In the genomic region with DNA sequence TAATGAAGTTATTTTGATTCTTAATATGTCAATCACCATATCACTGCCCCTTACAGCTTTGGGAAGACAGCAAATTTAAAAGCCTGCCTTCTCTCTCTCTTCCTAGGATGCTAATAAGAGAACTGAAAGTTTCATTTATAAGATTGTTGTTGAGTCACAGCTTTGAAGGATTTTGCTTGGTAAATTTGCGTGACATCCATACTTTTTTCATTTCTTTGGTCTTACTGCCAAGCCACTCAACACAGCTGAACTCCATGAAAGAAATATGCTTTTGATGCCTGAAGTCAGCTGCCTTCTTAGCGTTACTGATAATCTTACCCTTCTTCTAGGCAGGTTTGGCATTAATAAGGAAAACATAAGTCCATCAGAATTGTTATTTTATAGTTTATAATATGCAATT, we compare ENCODE assay signal across 28 cellular contexts.
"Had no signal": no experiment of that assay in that cellular context is flagged by ENCODE, and none has a peak within 500 bp of the region (broad histone marks: within the 10 kb centered on the region; RNA-seq: fewer than 3 reads in every experiment).

No MANE protein-coding gene starts in this region.

- ATAC-seq: activated CD8-positive, alpha-beta memory T cell treated with anti-CD3 and anti-CD28 coated beads, Interleukin-2, amount 10 ng/mL, durations not matched to agents 7 days and 5 days; activated CD8-positive, alpha-beta T cell treated with anti-CD3 and anti-CD28 coated beads, Interleukin-2, amount 10 ng/mL, durations not matched to agents 7 days and 5 days; activated naive CD4-positive, alpha-beta T cell treated with anti-CD3 and anti-CD28 coated beads, Interleukin-2, amount 50 U/mL, for 72 hours; body of pancreas; heart left ventricle; naive thymus-derived CD8-positive, alpha-beta T cell; psoas muscle; stimulated activated naive B cell treated with anti-CD40 and anti-IgM and Interleukin-4, amounts not matched to agents 10 μg/mL and 1 μg/mL and 100 μg/mL, for 72 hours; upper lobe of right lung; WTC11 had no signal

- H3K4me3 ChIP-seq: body of pancreas, esophagus squamous epithelium, heart left ventricle, neural progenitor cell, psoas muscle, sigmoid colon, smooth muscle cell, suprapubic skin, tibial artery, upper lobe of right lung had no signal

- H3K27me3 ChIP-seq: esophagus squamous epithelium, heart left ventricle, neural progenitor cell, sigmoid colon, suprapubic skin, tibial artery, upper lobe of right lung had no signal

- H3K9me3 ChIP-seq: body of pancreas, esophagus squamous epithelium, heart left ventricle, psoas muscle, sigmoid colon, suprapubic skin, tibial artery, upper lobe of right lung had no signal

- DNase-seq: activated CD4-positive, alpha-beta T cell treated with anti-CD3 and anti-CD28 coated beads, Interleukin-2, amount 50 U/mL, for 1 hour; activated CD8-positive, alpha-beta memory T cell treated with anti-CD3 and anti-CD28 coated beads, Interleukin-2, amount 10 ng/mL, durations not matched to agents 7 days and 5 days; activated CD8-positive, alpha-beta T cell treated with anti-CD3 and anti-CD28 coated beads, Interleukin-2, amount 10 ng/mL, durations not matched to agents 7 days and 5 days; activated T-cell treated with anti-CD3 and anti-CD28 coated beads, Interleukin-2, amount 50 U/mL, for 48 hours; anterior cingulate cortex; body of pancreas; dermis blood vessel endothelial cell; effector CD4-positive, alpha-beta T cell; esophagus squamous epithelium; heart left ventricle; naive thymus-derived CD8-positive, alpha-beta T cell; occipital lobe; psoas muscle; sigmoid colon; stimulated activated CD4-positive, alpha-beta T cell treated with anti-CD3 and anti-CD28 coated beads, Interleukin-2, amount 100 ng/mL, for 24 hours; stimulated activated naive B cell treated with anti-CD40 and anti-IgM and Interleukin-4, amounts not matched to agents 10 μg/mL and 1 μg/mL and 100 μg/mL, for 72 hours; T-helper 2 cell; tibial artery; upper lobe of right lung had no signal

- H3K4me1 ChIP-seq: body of pancreas, esophagus squamous epithelium, neural progenitor cell, suprapubic skin, upper lobe of right lung had no signal

- H3K4me2 ChIP-seq: neural progenitor cell, smooth muscle cell had no signal

- H3K4me3 Mint-ChIP-seq: activated CD8-positive, alpha-beta memory T cell treated with anti-CD3 and anti-CD28 coated beads, Interleukin-2, amount 10 ng/mL, durations not matched to agents 7 days and 5 days; activated CD8-positive, alpha-beta T cell treated with anti-CD3 and anti-CD28 coated beads, Interleukin-2, amount 10 ng/mL, durations not matched to agents 7 days and 5 days; mesothelial cell of epicardium; naive thymus-derived CD8-positive, alpha-beta T cell; neural progenitor cell; stimulated activated naive B cell treated with anti-CD40 and anti-IgM and Interleukin-4, amounts not matched to agents 10 μg/mL and 1 μg/mL and 100 μg/mL, for 72 hours; WTC11 had no signal

- H3K4me1 Mint-ChIP-seq: activated CD8-positive, alpha-beta memory T cell treated with anti-CD3 and anti-CD28 coated beads, Interleukin-2, amount 10 ng/mL, durations not matched to agents 7 days and 5 days had no signal

- H3K9ac ChIP-seq: neural progenitor cell, parathyroid adenoma had no signal

- H3K27ac Mint-ChIP-seq: activated CD8-positive, alpha-beta memory T cell treated with anti-CD3 and anti-CD28 coated beads, Interleukin-2, amount 10 ng/mL, durations not matched to agents 7 days and 5 days; activated CD8-positive, alpha-beta T cell treated with anti-CD3 and anti-CD28 coated beads, Interleukin-2, amount 10 ng/mL, durations not matched to agents 7 days and 5 days; activated naive CD4-positive, alpha-beta T cell treated with anti-CD3 and anti-CD28 coated beads, Interleukin-2, amount 50 U/mL, for 72 hours; activated T-helper 2 cell treated with anti-CD3 and anti-CD28 coated beads, Interferon-gamma antibody, Interleukin-2, Interleukin-4, amounts not matched to agents 10 μg/mL and 5 μg/mL and 100 μg/mL, durations not matched to agents 14 hours and 24 hours and 36 hours; mesothelial cell of epicardium; stimulated activated naive B cell treated with anti-CD40 and anti-IgM and Interleukin-4, amounts not matched to agents 10 μg/mL and 1 μg/mL and 100 μg/mL, for 72 hours; WTC11 had no signal

- H3K9me3 Mint-ChIP-seq: activated naive CD4-positive, alpha-beta T cell treated with anti-CD3 and anti-CD28 coated beads, Interleukin-2, amount 50 U/mL, for 72 hours; activated T-helper 2 cell treated with anti-CD3 and anti-CD28 coated beads, Interferon-gamma antibody, Interleukin-2, Interleukin-4, amounts not matched to agents 10 μg/mL and 5 μg/mL and 100 μg/mL, durations not matched to agents 14 hours and 24 hours and 36 hours; naive thymus-derived CD8-positive, alpha-beta T cell; neural progenitor cell; stimulated activated naive B cell treated with anti-CD40 and anti-IgM and Interleukin-4, amounts not matched to agents 10 μg/mL and 1 μg/mL and 100 μg/mL, for 72 hours; WTC11 had no signal

- H3K27ac ChIP-seq: body of pancreas, epithelial cell of prostate, esophagus squamous epithelium, heart left ventricle, neural progenitor cell, parathyroid adenoma, psoas muscle, sigmoid colon, suprapubic skin, tibial artery, upper lobe of right lung had no signal

- H2AFZ ChIP-seq: neural progenitor cell, parathyroid adenoma had no signal

- H3K27me3 Mint-ChIP-seq: activated CD8-positive, alpha-beta memory T cell treated with anti-CD3 and anti-CD28 coated beads, Interleukin-2, amount 10 ng/mL, durations not matched to agents 7 days and 5 days; naive thymus-derived CD8-positive, alpha-beta T cell; stimulated activated naive B cell treated with anti-CD40 and anti-IgM and Interleukin-4, amounts not matched to agents 10 μg/mL and 1 μg/mL and 100 μg/mL, for 72 hours had no signal

- H3K36me3 ChIP-seq: esophagus squamous epithelium, heart left ventricle, neural progenitor cell, sigmoid colon, suprapubic skin, tibial artery, upper lobe of right lung had no signal

- H3K36me3 Mint-ChIP-seq: activated CD8-positive, alpha-beta memory T cell treated with anti-CD3 and anti-CD28 coated beads, Interleukin-2, amount 10 ng/mL, durations not matched to agents 7 days and 5 days; activated naive CD4-positive, alpha-beta T cell treated with anti-CD3 and anti-CD28 coated beads, Interleukin-2, amount 50 U/mL, for 72 hours; mesothelial cell of epicardium; neural progenitor cell; stimulated activated naive B cell treated with anti-CD40 and anti-IgM and Interleukin-4, amounts not matched to agents 10 μg/mL and 1 μg/mL and 100 μg/mL, for 72 hours; WTC11 had no signal
